In genomic region chr18:34660572-34660971, GRCh38 we compare ENCODE assay signal across 19 cellular contexts. TPM values are rescaled to one million over a fixed set of nuclear protein-coding genes. Genes with fewer than 3 reads are reported as not detected.
A peak's percentile ranks its signal among the peaks of the same experiment; 100 is the strongest.
DNase-seq lines count a peak whose midpoint lies in the region; ATAC-seq, FAIRE-seq and TF ChIP-seq lines count a peak whose summit lies in the region.
"Had no signal": no experiment of that assay in that cellular context is flagged by ENCODE, and none has a peak within 500 bp of the region (broad histone marks: within the 10 kb centered on the region; RNA-seq: fewer than 3 reads in every experiment).

No MANE protein-coding gene starts in this region.

- no peak overlapping the region for H2AFZ ChIP-seq in endothelial cell of umbilical vein (ENCODE audit: low read depth, low read length)

- no peak overlapping the region for H3K9ac ChIP-seq in endothelial cell of umbilical vein (replicated peaks; ENCODE audit: extremely low read depth, insufficient read depth, low read length)

- intact Hi-C loops in endothelial cell of umbilical vein (cut with micrococcal nuclease): loop anchor here (2.0 to 10.0 kb wide), 4 partner anchors 46 to 536 kb away; no protein-coding TSS in a partner anchor

- TF ChIP-seq POLR2A in endothelial cell of umbilical vein (IDR thresholded peaks at IDR 0.05; ENCODE audit: low read depth, low read length) (no peak), GM18505 (IDR thresholded peaks at IDR 0.05; ENCODE audit: borderline replicate concordance, extremely low read depth, insufficient read depth, insufficient read length) (no peak)

- H3K27me3 Mint-ChIP-seq in progenitor cell of endocrine pancreas: no peaks in the 10 kb centered on the region

- CTCF ChIA-PET in endothelial cell of umbilical vein (lab: Charles Lee): interaction anchor here (0.8 to 8.5 kb wide), 32 partner anchors 11 to 1429 kb away, joined by 3 to 314 read pairs (median 6); partner anchors contain the start of gene DTNA

- H3K9me1 ChIP-seq in endothelial cell of umbilical vein (replicated peaks; ENCODE audit: control insufficient read depth, extremely low read depth, insufficient read depth, low read length): no peaks in the 10 kb centered on the region

- dilution Hi-C loops in endothelial cell of umbilical vein (cut with MboI; ENCODE audit: extremely low pct_ligation_motif_present, low sequenced_read_pairs): no loop called here

- no peaks in the 10 kb centered on the region for H3K36me3 Mint-ChIP-seq in progenitor cell of endocrine pancreas (ENCODE audit: insufficient read depth)
- H3K36me3 Mint-ChIP-seq: activated naive CD4-positive, alpha-beta T cell treated with anti-CD3 and anti-CD28 coated beads, Interleukin-2, amount 50 U/mL, for 72 hours had no signal

- peak overlapping the region; percentile 90 for H3K27ac ChIP-seq in endothelial cell of umbilical vein (ENCODE audit: insufficient read depth, low read depth, low read length)
- H3K27ac ChIP-seq: foreskin keratinocyte had no signal

- no peaks in the 10 kb centered on the region for H3K79me2 ChIP-seq in endothelial cell of umbilical vein (ENCODE audit: control insufficient read depth, insufficient read depth, low read length)

- no peaks in the 10 kb centered on the region for H3K9me3 ChIP-seq in endothelial cell of umbilical vein (replicated peaks; ENCODE audit: control insufficient read depth, insufficient read depth, low read length)

- peak overlapping the region; percentile 89 for H3K27ac Mint-ChIP-seq in progenitor cell of endocrine pancreas
- H3K27ac Mint-ChIP-seq: activated naive CD4-positive, alpha-beta T cell treated with anti-CD3 and anti-CD28 coated beads, Interleukin-2, amount 50 U/mL, for 72 hours had no signal

- no peak for ATAC-seq in GM18505 (IDR thresholded peaks at IDR 0.05; ENCODE audit: unreplicated experiment)
- ATAC-seq: activated naive CD4-positive, alpha-beta T cell treated with anti-CD3 and anti-CD28 coated beads, Interleukin-2, amount 50 U/mL, for 72 hours had no signal

- no peaks in the 10 kb centered on the region for H3K36me3 ChIP-seq in endothelial cell of umbilical vein (ENCODE audit: control insufficient read depth in 2 of 2, extremely low read depth in 1 of 2, insufficient read depth in 2 of 2, low read length in 2 of 2)

- no TSS peak for BruUV-seq in endothelial cell of umbilical vein (replicated peaks; lab: Mats Ljungman, UMichigan)

- no peak for FAIRE-seq in endothelial cell of umbilical vein (lab: Jason Lieb, UNC)
- FAIRE-seq: TTC549 had no signal

- H3K4me1 ChIP-seq in endothelial cell of umbilical vein (ENCODE audit: control insufficient read depth, extremely low read depth, insufficient read depth, low read length): peaks cover 21% of the 10 kb centered on the region
- H3K4me1 ChIP-seq: foreskin keratinocyte had no signal

- H3K4me1 Mint-ChIP-seq in progenitor cell of endocrine pancreas (ENCODE audit: low read depth): peaks cover 22% of the 10 kb centered on the region

- DNase-seq in ELF-1 (ENCODE audit: low read depth, low spot score) (peak; percentile 43), OCI-M1 (lab: John Stamatoyannopoulos, UW) (peak; percentile 54), endothelial cell of umbilical vein (ENCODE audit: low read depth, low spot score) (no peak), progenitor cell of endocrine pancreas (ENCODE audit: low spot score, unreplicated experiment) (no peak), NCI-H1105 (lab: John Stamatoyannopoulos, UW) (no peak), AG20443 (ENCODE audit: low spot score) (no peak), iPS-NIHi7 (ENCODE audit: extremely low spot score) (no peak)
- DNase-seq: activated CD4-positive, alpha-beta T cell treated with anti-CD3 and anti-CD28 coated beads, Interleukin-2, amount 50 U/mL, for 4 hours; activated T-cell treated with anti-CD3 and anti-CD28 coated beads, Interleukin-2, amount 50 U/mL, for 1 hour; foreskin keratinocyte; GDM1; Kasumi-1; mammary epithelial cell; NCI-H1436; NCI-H345; stimulated activated CD4-positive, alpha-beta T cell treated with anti-CD3 and anti-CD28 coated beads, Interleukin-4, amount 100 ng/mL, for 4 hours had no signal

- no peak overlapping the region for H3K4me3 ChIP-seq in endothelial cell of umbilical vein (replicated peaks in 1 of 3; ENCODE audit: insufficient read depth in 1 of 3, low read depth in 1 of 3, low read length in 3 of 3)

- POLR2A ChIA-PET in endothelial cell of umbilical vein (lab: Charles Lee): no interaction called here

- no peaks in the 10 kb centered on the region for H4K20me1 ChIP-seq in endothelial cell of umbilical vein (replicated peaks; ENCODE audit: control insufficient read depth, extremely low read depth, insufficient read depth, low read length)

- H3K4me2 ChIP-seq in endothelial cell of umbilical vein (ENCODE audit: insufficient read depth, low read length): no peak overlapping the region

- H3K9me3 Mint-ChIP-seq in progenitor cell of endocrine pancreas (ENCODE audit: low read depth): no peaks in the 10 kb centered on the region
- H3K9me3 Mint-ChIP-seq: activated naive CD4-positive, alpha-beta T cell treated with anti-CD3 and anti-CD28 coated beads, Interleukin-2, amount 50 U/mL, for 72 hours had no signal

- no peak for TF ChIP-seq CTCF in endothelial cell of umbilical vein (IDR thresholded peaks at IDR 0.05; ENCODE audit: extremely low read depth in 1 of 2, insufficient read depth in 1 of 2, low read depth in 1 of 2, low read length in 2 of 2)
- TF ChIP-seq CTCF in progenitor cell of endocrine pancreas (IDR thresholded peaks at IDR 0.05; ENCODE audit: unreplicated experiment): no peak

- H3K27me3 ChIP-seq in endothelial cell of umbilical vein (ENCODE audit: control insufficient read depth in 2 of 2, insufficient read depth in 2 of 2, low read length in 2 of 2): no peaks in the 10 kb centered on the region
- H3K27me3 ChIP-seq: foreskin keratinocyte had no signal

- no peak overlapping the region for H3K4me3 Mint-ChIP-seq in progenitor cell of endocrine pancreas (ENCODE audit: low read depth)

TF ChIP-seq in endothelial cell of umbilical vein, 7 proteins besides CTCF, POLR2A, EP300 and RAD21:
- TF ChIP-seq JUN (IDR thresholded peaks at IDR 0.05; ENCODE audit: borderline replicate concordance, insufficient read depth, insufficient read length, low read depth) (no peak), EZH2 (IDR thresholded peaks at IDR 0.05; ENCODE audit: borderline replicate concordance, low read depth, low read length, severe bottlenecking) (no peak), FOS (IDR thresholded peaks at IDR 0.05; ENCODE audit: borderline replicate concordance, insufficient read depth, low read length) (no peak), MYC (IDR thresholded peaks at IDR 0.05; ENCODE audit: low read depth, low read length) (no peak), POLR2AphosphoS5 (IDR thresholded peaks at IDR 0.05; ENCODE audit: insufficient read depth, low read depth, low read length) (no peak), MAX (IDR thresholded peaks at IDR 0.05; ENCODE audit: insufficient read depth, insufficient read length) (no peak), GATA2 (IDR thresholded peaks at IDR 0.05; ENCODE audit: insufficient read depth, insufficient read length, low read depth, low read length) (no peak)

RNA-seq across cellular contexts. Expression of gene DTNA, which starts 49.5 kb away (rescaled TPM):
- 15.3 and 16.8 TPM in 2 replicates for total RNA-seq in endothelial cell of umbilical vein
- polyA plus RNA-seq in endothelial cell of umbilical vein: 6.6 and 9.0 TPM in 2 replicates
- polyA plus RNA-seq in endothelial cell of umbilical vein (2011; cell fraction: cytosol; rRNA removed): 6.2 and 6.5 TPM in 2 replicates
- 16.6 and 19.9 TPM in 2 replicates for polyA plus RNA-seq in endothelial cell of umbilical vein (2011; cell fraction: nucleus; rRNA removed)
- 4.4 and 8.7 TPM in 2 replicates for polyA plus RNA-seq in endothelial cell of umbilical vein (2012)
- polyA minus RNA-seq in endothelial cell of umbilical vein: 20.2 and 28.5 TPM in 2 replicates
- polyA minus RNA-seq in endothelial cell of umbilical vein (2011; cell fraction: cytosol; rRNA and poly(A)+ RNA removed): 1.1 TPM
- 36.4 and 48.4 TPM in 2 replicates for polyA minus RNA-seq in endothelial cell of umbilical vein (2011; cell fraction: nucleus; rRNA and poly(A)+ RNA removed)
- total RNA-seq in progenitor cell of endocrine pancreas: 25.4 and 34.0 TPM in 2 replicates

Comparison
In these comparisons a context has a peak if more than half of its experiments do, and no peak if none do; other contexts are left out.
1. DNase-seq: peak in ELF-1 (single experiment) and OCI-M1 (single experiment); none in endothelial cell of umbilical vein (single experiment), progenitor cell of endocrine pancreas (single experiment), NCI-H1105 (single experiment), AG20443 (single experiment) and iPS-NIHi7 (single experiment).